1 cellular context compared by ENCODE assay signal in genomic region chr22:35380013-35380412, GRCh38.
TF ChIP-seq lines count a peak whose summit lies in the region.

No MANE protein-coding gene starts in this region.

TF ChIP-seq in liver, 16 proteins besides CTCF, POLR2A, EP300 and RAD21:
- TF ChIP-seq REST (IDR thresholded peaks at IDR 0.05) (no peak), FOXA1 (IDR thresholded peaks at IDR 0.05) (no peak), ATF3 (IDR thresholded peaks at IDR 0.05) (no peak), JUND (IDR thresholded peaks at IDR 0.05) (peak in 1 of 2 donors; percentile 35), FOXA2 (IDR thresholded peaks at IDR 0.05) (no peak), SP1 (IDR thresholded peaks at IDR 0.05) (no peak), HNF4G (IDR thresholded peaks at IDR 0.05) (no peak), NR2F2 (IDR thresholded peaks at IDR 0.05) (no peak), YY1 (IDR thresholded peaks at IDR 0.05) (no peak), HNF4A (conservative IDR thresholded peaks at IDR 0.05) (peak; percentile 41 to 43), GABPA (IDR thresholded peaks at IDR 0.05 in 1 of 2, conservative IDR thresholded peaks at IDR 0.05 in 1 of 2) (no peak)
